In the genomic region with DNA sequence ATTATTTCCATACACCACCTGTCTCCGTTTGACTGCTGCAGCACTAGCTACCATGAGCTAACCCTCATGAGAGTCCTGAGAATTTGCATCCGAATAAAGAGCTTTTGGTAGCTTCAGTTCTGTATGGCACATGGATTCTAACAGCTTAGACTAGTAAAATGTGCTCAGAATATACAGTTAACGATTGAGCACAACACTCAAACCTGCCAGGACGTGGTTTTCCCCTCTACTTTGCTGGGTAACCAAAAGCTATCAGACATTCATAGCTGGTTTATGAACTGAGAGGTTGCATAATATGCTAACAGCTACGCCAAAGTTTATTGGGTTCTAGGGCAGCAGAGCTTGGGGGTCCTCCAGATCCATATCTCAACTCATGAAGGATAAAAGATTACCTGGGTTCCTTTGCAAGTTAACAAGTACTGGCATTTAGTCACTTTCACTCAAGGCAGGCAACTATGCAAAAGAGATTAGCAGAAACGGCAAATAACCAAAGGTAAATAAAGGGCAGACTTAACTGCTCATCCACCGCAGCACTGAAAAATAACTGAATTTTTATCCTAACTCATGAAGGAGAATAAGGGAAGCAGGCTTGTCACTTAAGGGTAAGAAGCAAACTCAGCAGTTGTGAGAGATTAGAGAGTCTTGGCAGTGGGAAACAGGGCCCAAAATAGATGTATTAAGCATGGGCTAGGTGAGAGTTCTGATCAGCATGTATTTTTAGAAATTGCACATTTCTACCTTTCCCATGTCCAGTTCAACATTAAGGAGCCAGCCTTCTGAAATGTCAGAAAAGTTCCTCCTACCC, we compare ENCODE assay signal across 10 cellular contexts. TPM values are rescaled to one million over a fixed set of nuclear protein-coding genes. Genes with fewer than 3 reads are reported as not detected.
DNase-seq lines count a peak whose midpoint lies in the region; ATAC-seq and TF ChIP-seq lines count a peak whose summit lies in the region.
"Had no signal": no experiment of that assay in that cellular context is flagged by ENCODE, and none has a peak within 500 bp of the region (broad histone marks: within the 10 kb centered on the region; RNA-seq: fewer than 3 reads in every experiment).

No MANE protein-coding gene starts in this region.

- H3K27me3 ChIP-seq in heart right ventricle (no peaks in the 10 kb centered on the region), tibial artery (no peaks in the 10 kb centered on the region), tibial nerve (no peaks in the 10 kb centered on the region), breast epithelium (no peaks in the 10 kb centered on the region)

- TF ChIP-seq POLR2A in tibial nerve (IDR thresholded peaks at IDR 0.05) (no peak), breast epithelium (IDR thresholded peaks at IDR 0.05) (no peak)

- no peak for TF ChIP-seq EP300 in tibial nerve (IDR thresholded peaks at IDR 0.05)

- ATAC-seq in Right ventricle myocardium inferior (peak; percentile 73), heart right ventricle (peak; percentile 62 to 90 (median 84))

- H3K4me1 ChIP-seq in heart right ventricle = peaks cover 4 to 77% (median 52%) of the 10 kb centered on the region in 9 donors
- peaks cover 0 to 50% (median 13%) of the 10 kb centered on the region in 4 donors for H3K4me1 ChIP-seq in tibial artery
- peaks cover 0 to 70% (median 18%) of the 10 kb centered on the region in 4 donors for H3K4me1 ChIP-seq in tibial nerve
- peaks cover 0 to 10% of the 10 kb centered on the region in 2 donors for H3K4me1 ChIP-seq in breast epithelium

- H3K36me3 ChIP-seq in heart right ventricle (no peaks in the 10 kb centered on the region), tibial artery (no peaks in the 10 kb centered on the region), tibial nerve (no peaks in the 10 kb centered on the region), breast epithelium (no peaks in the 10 kb centered on the region)

- H3K4me3 ChIP-seq in heart right ventricle = peak overlapping the region in 2 of 10 donors; percentile 4 to 16
- no peak overlapping the region for H3K4me3 ChIP-seq in tibial artery
- H3K4me3 ChIP-seq in tibial nerve = no peak overlapping the region
- no peak overlapping the region for H3K4me3 ChIP-seq in breast epithelium

- H3K9me3 ChIP-seq in heart right ventricle (no peaks in the 10 kb centered on the region), tibial artery (no peaks in the 10 kb centered on the region), tibial nerve (no peaks in the 10 kb centered on the region), breast epithelium (no peaks in the 10 kb centered on the region)

- TF ChIP-seq CTCF in heart right ventricle (IDR thresholded peaks at IDR 0.05) (no peak), tibial artery (IDR thresholded peaks at IDR 0.05) (no peak), tibial nerve (IDR thresholded peaks at IDR 0.05) (no peak), breast epithelium (IDR thresholded peaks at IDR 0.05) (no peak)

- intact Hi-C loops in Right ventricle myocardium inferior (cut with DNase I) = no loop called here
- intact Hi-C loops in cardiac septum (cut with DNase I) = no loop called here
- intact Hi-C loops in heart right ventricle (cut with DNase I) = no loop called here
- intact Hi-C loops in tibial artery (cut with DNase I; ENCODE audit: low total_unique reads) = no loop called here
- intact Hi-C loops in breast epithelium (cut with DNase I; ENCODE audit: low total_unique reads) = no loop called here

- H3K27ac ChIP-seq in heart right ventricle = peak overlapping the region in 9 of 10 donors; percentile 11 to 79 (median 72)
- peak overlapping the region; percentile 1 to 2 for H3K27ac ChIP-seq in tibial artery
- H3K27ac ChIP-seq in tibial nerve = peak overlapping the region in 2 of 4 donors; percentile 18 to 27
- no peak overlapping the region for H3K27ac ChIP-seq in breast epithelium

- 40 to 58% methylated on average over 7 of the region's 7 CpGs for WGBS in heart right ventricle, 2 donors
- 53 to 66% methylated on average over 7 of the region's 7 CpGs for WGBS in tibial nerve, 2 donors

- no peak for DNase-seq in Right ventricle myocardium inferior (ENCODE audit: missing footprints)
- no peak for DNase-seq in cardiac septum (ENCODE audit: low spot score)
- DNase-seq in NCI-H526 treated with DMSO at 0.1 percent for 48 hours (lab: John Stamatoyannopoulos, UW) = peak; percentile 96
- DNase-seq in heart right ventricle = no peak
- DNase-seq in tibial artery = no peak
- DNase-seq in COR-L47 (lab: John Stamatoyannopoulos, UW) = no peak
- DNase-seq in tibial nerve (ENCODE audit: low spot score in 2 of 2) = no peak
- no peak for DNase-seq in breast epithelium (ENCODE audit: low spot score in 2 of 2)
- DNase-seq: NCI-H1092 treated with DMSO at 0.1 percent for 48 hours, nucleus accumbens had no signal

RNA-seq across cellular contexts. Expression of gene NUDT3, which starts 29.4 kb away (rescaled TPM):
- total RNA-seq in Right ventricle myocardium inferior = 47.6 TPM
- total RNA-seq in cardiac septum = 38.2 TPM
- total RNA-seq in heart right ventricle = 10 to 100 TPM; 41.9 to 67.1 (median 59.0) TPM
- 10 to 100 TPM in 1 of 2 donors, 1 to 10 TPM in 1; 9.3 to 20.9 TPM for polyA plus RNA-seq in heart right ventricle
- total RNA-seq in tibial nerve = 10 to 100 TPM; 51.6 to 88.7 (median 57.3) TPM
- total RNA-seq in breast epithelium = 10 to 100 TPM; 28.7 to 33.8 (median 29.0) TPM

Comparison
In these comparisons a context has a peak if more than half of its experiments do, and no peak if none do; other contexts are left out.
1. H3K27ac ChIP-seq: peak in heart right ventricle (9 of 10) and tibial artery (2 of 2); none in breast epithelium (0 of 2).